ENCODE assay signal across 17 cellular contexts in genomic region chr14:100890451-100890850, GRCh38. TPM values are rescaled to one million over a fixed set of nuclear protein-coding genes. Genes with fewer than 3 reads are reported as not detected.
"Had no signal": no experiment of that assay in that cellular context is flagged by ENCODE, and none has a peak within 500 bp of the region (broad histone marks: within the 10 kb centered on the region; RNA-seq: fewer than 3 reads in every experiment).

No MANE protein-coding gene starts in this region.

- H3K27ac ChIP-seq: foreskin keratinocyte, parathyroid adenoma, upper lobe of left lung had no signal

- DNase-seq: activated CD4-positive, alpha-beta memory T cell treated with anti-CD3 and anti-CD28 coated beads for 36 hours; activated CD4-positive, alpha-beta T cell treated with anti-CD3 and anti-CD28 coated beads for 4 hours; activated T-cell treated with anti-CD3 and anti-CD28 coated beads, Interleukin-2, amount 50 U/mL, for 24 hours; foreskin keratinocyte; mesenchymal stem cell; mucosa of descending colon; naive B cell; stimulated activated naive CD8-positive, alpha-beta T cell treated with anti-CD3 and anti-CD28 coated beads, Interleukin-15, amount 100 ng/mL, for 72 hours had no signal

- H3K36me3 ChIP-seq: upper lobe of left lung had no signal

- H3K9me3 ChIP-seq: mucosa of descending colon, upper lobe of left lung had no signal

- H3K27me3 ChIP-seq: upper lobe of left lung had no signal

- H3K4me3 ChIP-seq: mucosa of descending colon, upper lobe of left lung had no signal

- ATAC-seq: foreskin keratinocyte; mucosa of descending colon; SK-N-SH treated with all-trans-retinoic acid at 6 μM for 48 hours; stimulated activated naive CD8-positive, alpha-beta T cell treated with anti-CD3 and anti-CD28 coated beads, Interleukin-15, amount 100 ng/mL, for 72 hours; T-cell; WTC11 had no signal

- H3K4me1 ChIP-seq: foreskin keratinocyte, parathyroid adenoma, upper lobe of left lung had no signal

RNA-seq across cellular contexts. Expression of gene RTL1, which starts 13.1 kb away (rescaled TPM):
- total RNA-seq: activated CD4-positive, alpha-beta memory T cell treated with anti-CD3 and anti-CD28 coated beads for 36 hours; dermis microvascular lymphatic vessel endothelial cell; fibroblast of lung; foreskin keratinocyte; mucosa of descending colon; renal cortical epithelial cell; T-cell; temporal lobe; upper lobe of left lung had no signal
